In the genomic region with DNA sequence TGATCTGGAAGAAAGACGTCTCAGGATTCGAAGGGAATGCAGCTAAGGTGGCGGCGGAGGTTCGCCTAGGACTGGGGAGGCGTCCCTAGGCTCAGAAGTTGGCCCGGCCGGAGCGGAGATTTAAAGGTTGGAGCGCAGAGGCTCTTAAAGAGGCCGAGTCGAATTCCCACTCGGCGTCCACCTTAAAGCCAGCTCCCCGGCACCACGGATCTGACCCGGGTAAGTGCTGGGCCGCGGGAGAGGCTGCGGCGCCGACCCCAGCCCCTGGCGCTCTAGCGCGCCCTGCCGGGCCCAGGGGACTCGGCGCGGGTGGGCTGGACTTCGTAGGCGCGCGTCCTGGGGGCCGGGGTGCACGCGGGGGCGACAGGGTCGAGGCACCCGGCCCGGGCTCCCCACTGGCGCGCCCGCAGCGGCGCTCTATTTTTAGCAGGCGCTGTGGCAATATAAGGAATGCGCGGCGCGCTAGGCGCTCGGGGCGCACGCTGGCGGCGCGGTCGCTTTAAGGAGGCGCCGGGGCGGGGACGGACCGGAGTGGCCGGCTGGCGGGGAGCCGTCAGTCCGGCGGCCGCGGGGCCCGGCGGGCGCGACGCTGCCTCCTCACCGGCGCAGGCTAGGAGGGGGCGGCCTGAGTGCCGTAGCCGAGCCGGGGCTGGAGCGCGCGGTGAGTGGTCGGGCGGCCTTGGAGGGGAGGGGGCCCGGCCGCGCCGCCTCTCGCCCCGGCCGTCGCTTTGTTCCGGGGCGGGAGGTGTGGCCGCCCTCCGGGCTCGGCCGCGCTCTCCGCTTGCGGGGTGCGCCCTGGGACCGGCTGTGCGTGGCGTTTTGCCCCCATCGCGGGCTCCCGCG, we compare ENCODE assay signal across 8 cellular contexts. TPM values are rescaled to one million over a fixed set of nuclear protein-coding genes. Genes with fewer than 3 reads are reported as not detected.
DNase-seq lines count a peak whose midpoint lies in the region; ATAC-seq lines count a peak whose summit lies in the region.

MRAS (plus strand) TSS at position 473 of the 843 bp plus-strand sequence. CDS start 24,305 bp downstream, outside the sequence.

- peak within 1 kb of the TSS; percentile 49 for H2BK120ac ChIP-seq in mesendoderm (ENCODE audit: low read depth, low read length)

- no peak within 1 kb of the TSS for H3K27ac Mint-ChIP-seq in activated CD8-positive, alpha-beta T cell treated with anti-CD3 and anti-CD28 coated beads, Interleukin-2, amount 10 ng/mL, durations not matched to agents 7 days and 5 days

- H3K36me3 ChIP-seq in esophagus (ENCODE audit: control insufficient read depth in 2 of 2, insufficient read depth in 2 of 2, low read length in 1 of 2) = no peaks in the 10 kb centered on the region
- H3K36me3 ChIP-seq in mesendoderm (ENCODE audit: control insufficient read depth, insufficient read depth, low read length) = no peaks in the 10 kb centered on the region
- no peaks in the 10 kb centered on the region for H3K36me3 ChIP-seq in stomach smooth muscle (ENCODE audit: control insufficient read depth in 2 of 2, insufficient read depth in 2 of 2, low read length in 2 of 2)

- H3K4me1 ChIP-seq in esophagus (ENCODE audit: control insufficient read depth in 2 of 2, insufficient read depth in 2 of 2, low read length in 1 of 2) = peaks cover 0 to 6% of the 10 kb centered on the region in 2 donors
- peaks cover 2% of the 10 kb centered on the region for H3K4me1 ChIP-seq in mesendoderm (ENCODE audit: control insufficient read depth, low read depth, low read length)
- H3K4me1 ChIP-seq in stomach smooth muscle (ENCODE audit: control insufficient read depth, insufficient read depth, low read length) = peaks cover 22% of the 10 kb centered on the region

- peaks cover 0 to 2% of the 10 kb centered on the region in 2 donors for H3K9me3 ChIP-seq in esophagus (ENCODE audit: control insufficient read depth in 2 of 2, insufficient read depth in 1 of 2, low read depth in 1 of 2, low read length in 1 of 2)
- no peaks in the 10 kb centered on the region for H3K9me3 ChIP-seq in stomach smooth muscle (ENCODE audit: control insufficient read depth in 2 of 2, low read length in 2 of 2)

- H2BK15ac ChIP-seq in mesendoderm (replicated peaks; ENCODE audit: low read depth) = no peak within 1 kb of the TSS

- peak within 1 kb of the TSS; percentile 83 for H3K23ac ChIP-seq in mesendoderm (ENCODE audit: low read length)

- H3K79me2 ChIP-seq in mesendoderm (ENCODE audit: control insufficient read depth, insufficient read depth, low read length) = no peaks in the 10 kb centered on the region

- POLR2A ChIA-PET in activated CD8-positive, alpha-beta T cell treated with anti-CD3 and anti-CD28 coated beads, Interleukin-2, amount 10 ng/mL, durations not matched to agents 7 days and 5 days (lab: Charles Lee) = no interaction called here

- H3K27me3 ChIP-seq in esophagus (ENCODE audit: control insufficient read depth in 1 of 2, insufficient read depth in 2 of 2, low read length in 2 of 2) = no peaks in the 10 kb centered on the region
- no peaks in the 10 kb centered on the region for H3K27me3 ChIP-seq in mesendoderm (ENCODE audit: insufficient read depth, low read length, poor library complexity)
- no peaks in the 10 kb centered on the region for H3K27me3 ChIP-seq in stomach smooth muscle (ENCODE audit: control insufficient read depth in 1 of 2, insufficient read depth in 2 of 2, low read length in 2 of 2)

- ATAC-seq in activated CD4-positive, CD25-positive, alpha-beta regulatory T cell treated with anti-CD3 and anti-CD28 coated beads, Interleukin-2, amount 50 U/mL, for 24 hours = peak; percentile 27 to 40
- ATAC-seq in activated CD8-positive, alpha-beta T cell treated with anti-CD3 and anti-CD28 coated beads, Interleukin-2, amount 10 ng/mL, durations not matched to agents 7 days and 5 days = peak; percentile 68
- no peak for ATAC-seq in HG03139 (IDR thresholded peaks at IDR 0.05; ENCODE audit: unreplicated experiment)

- peaks cover 1% of the 10 kb centered on the region for H3K36me3 Mint-ChIP-seq in activated CD8-positive, alpha-beta T cell treated with anti-CD3 and anti-CD28 coated beads, Interleukin-2, amount 10 ng/mL, durations not matched to agents 7 days and 5 days (ENCODE audit: low read depth)

- peak within 1 kb of the TSS; percentile 63 for H2BK5ac ChIP-seq in mesendoderm (ENCODE audit: low read length)

- H3K27me3 Mint-ChIP-seq in activated CD8-positive, alpha-beta T cell treated with anti-CD3 and anti-CD28 coated beads, Interleukin-2, amount 10 ng/mL, durations not matched to agents 7 days and 5 days (ENCODE audit: low read depth) = peaks cover 42% of the 10 kb centered on the region

- WGBS in esophagus, 2 donors = 1% methylated on average over 88 to 111 of the region's 111 CpGs
- no CpG with 5 or more reads among the region's 111 CpGs for WGBS in mesendoderm (ENCODE audit: extremely low coverage, insufficient coverage, low lambda C conversion rate)

- peaks cover 6% of the 10 kb centered on the region for H3K4me1 Mint-ChIP-seq in activated CD8-positive, alpha-beta T cell treated with anti-CD3 and anti-CD28 coated beads, Interleukin-2, amount 10 ng/mL, durations not matched to agents 7 days and 5 days (ENCODE audit: low read depth)

- H3K4me3 ChIP-seq in esophagus (ENCODE audit: low read depth in 1 of 2, low read length in 2 of 2) (peak within 1 kb of the TSS; percentile 61 to 74), mesendoderm (ENCODE audit: low read length) (peak within 1 kb of the TSS; percentile 71), stomach smooth muscle (ENCODE audit: low read length in 2 of 2) (peak within 1 kb of the TSS; percentile 80 to 82)

- H3K79me1 ChIP-seq in mesendoderm (ENCODE audit: low read length) = peaks cover 3% of the 10 kb centered on the region

- CTCF ChIA-PET in activated CD8-positive, alpha-beta T cell treated with anti-CD3 and anti-CD28 coated beads, Interleukin-2, amount 10 ng/mL, durations not matched to agents 7 days and 5 days (lab: Charles Lee) = interaction anchor here (0.9 kb wide), 1 partner anchor 9 kb away, joined by 4 read pairs; no protein-coding TSS in a partner anchor

- H3K4me3 Mint-ChIP-seq in activated CD8-positive, alpha-beta T cell treated with anti-CD3 and anti-CD28 coated beads, Interleukin-2, amount 10 ng/mL, durations not matched to agents 7 days and 5 days = peak within 1 kb of the TSS; percentile 85

- peak within 1 kb of the TSS; percentile 93 for H3K4ac ChIP-seq in mesendoderm (ENCODE audit: low read depth, low read length)

- no peaks in the 10 kb centered on the region for H3K9me3 Mint-ChIP-seq in activated CD8-positive, alpha-beta T cell treated with anti-CD3 and anti-CD28 coated beads, Interleukin-2, amount 10 ng/mL, durations not matched to agents 7 days and 5 days (ENCODE audit: insufficient read depth)

- no peak for DNase-seq in activated CD4-positive, CD25-positive, alpha-beta regulatory T cell treated with anti-CD3 and anti-CD28 coated beads, Interleukin-2, amount 50 U/mL, for 72 hours
- peak; percentile 64 to 75 for DNase-seq in NCI-H1930 (lab: John Stamatoyannopoulos, UW)
- peak; percentile 24 for DNase-seq in activated CD8-positive, alpha-beta T cell treated with anti-CD3 and anti-CD28 coated beads, Interleukin-2, amount 10 ng/mL, durations not matched to agents 7 days and 5 days
- DNase-seq in mesendoderm = peak; percentile 92

- H2AK5ac ChIP-seq in mesendoderm (ENCODE audit: low read length) = no peak within 1 kb of the TSS

- peak within 1 kb of the TSS; percentile 86 for H3K4me2 ChIP-seq in mesendoderm (ENCODE audit: low read length)

- H3K27ac ChIP-seq in esophagus (ENCODE audit: low read depth in 2 of 2, low read length in 1 of 2) = peak within 1 kb of the TSS; percentile 83 to 85
- peak within 1 kb of the TSS; percentile 72 for H3K27ac ChIP-seq in mesendoderm (ENCODE audit: low read depth, low read length)
- H3K27ac ChIP-seq in stomach smooth muscle (ENCODE audit: low read length) = peak within 1 kb of the TSS; percentile 82

- peak within 1 kb of the TSS; percentile 97 for H3K56ac ChIP-seq in mesendoderm (ENCODE audit: low read length)

- H4K5ac ChIP-seq in mesendoderm (ENCODE audit: low read length) = no peak within 1 kb of the TSS

- peak within 1 kb of the TSS; percentile 97 for H3K18ac ChIP-seq in mesendoderm (ENCODE audit: low read length)

- H3K9ac ChIP-seq in mesendoderm (ENCODE audit: low read length) (peak within 1 kb of the TSS; percentile 87), stomach smooth muscle (ENCODE audit: low read length in 2 of 2) (peak within 1 kb of the TSS; percentile 87 to 90)

- H4K8ac ChIP-seq in mesendoderm (ENCODE audit: low read depth, low read length) = no peak within 1 kb of the TSS

RNA-seq across cellular contexts. Expression of gene MRAS, which starts in this region (rescaled TPM):
- not detected for total RNA-seq in activated CD8-positive, alpha-beta T cell treated with anti-CD3 and anti-CD28 coated beads, Interleukin-2, amount 10 ng/mL, durations not matched to agents 7 days and 5 days
- 1 to 10 TPM; 1.2 to 2.4 TPM for polyA plus RNA-seq in esophagus
- polyA plus RNA-seq in mesendoderm (2013, experiment 1 of 2) = 9.5 TPM
- 7.3 TPM for polyA plus RNA-seq in mesendoderm (2013, experiment 2 of 2)

Comparison
In these comparisons a context has a peak if more than half of its experiments do, and no peak if none do; other contexts are left out.
1. Peak in DNase-seq and ATAC-seq in activated CD8-positive, alpha-beta T cell treated with anti-CD3 and anti-CD28 coated beads, Interleukin-2, amount 10 ng/mL, durations not matched to agents 7 days and 5 days; RNA of the gene not detected or under 1 TPM.